Comparison of ENCODE assay signal across 9 cellular contexts in genomic region chr14:68306934-68307758, GRCh38.
DNase-seq lines count a peak whose midpoint lies in the region; ATAC-seq and TF ChIP-seq lines count a peak whose summit lies in the region.
"Had no signal": no experiment of that assay in that cellular context is flagged by ENCODE, and none has a peak within 500 bp of the region (broad histone marks: within the 10 kb centered on the region; RNA-seq: fewer than 3 reads in every experiment).

No MANE protein-coding gene starts in this region.

- H3K27ac ChIP-seq in SK-N-MC (peak overlapping the region; percentile 47), liver (ENCODE audit: low read depth in 1 of 2, low read length in 2 of 2) (peak overlapping the region; percentile 79 to 90), urinary bladder (ENCODE audit: low read depth) (peak overlapping the region; percentile 59)
- H3K27ac ChIP-seq: HL-60 had no signal

- H3K4me3 ChIP-seq in SK-N-MC (peak overlapping the region; percentile 26), liver (ENCODE audit: low read depth in 1 of 3, low read length in 3 of 3) (no peak overlapping the region), urinary bladder (ENCODE audit: low read depth, low read length) (no peak overlapping the region)

- TF ChIP-seq RAD21 in liver (IDR thresholded peaks at IDR 0.05), result peak; percentile 29 to 53

- peak; percentile 38 for DNase-seq in NCI-H2171 treated with DMSO at 0.1 percent for 48 hours (lab: John Stamatoyannopoulos, UW)
- DNase-seq in NCI-H2171 (lab: John Stamatoyannopoulos, UW), result no peak
- no peak for DNase-seq in SK-N-MC (ENCODE audit: low read depth, low spot score)
- DNase-seq in ecto neural progenitor cell (ENCODE audit: low spot score), result no peak
- DNase-seq in effector CD8-positive, alpha-beta T cell (lab: John Stamatoyannopoulos, UW), result no peak

- WGBS in liver, result 40% methylated on average over 8 of the region's 8 CpGs
- 68% methylated on average over 8 of the region's 8 CpGs for WGBS in urinary bladder

- H3K36me3 ChIP-seq in SK-N-MC (ENCODE audit: insufficient read depth, low read length) (no peaks in the 10 kb centered on the region), liver (ENCODE audit: control insufficient read depth in 4 of 4, insufficient read depth in 3 of 4, low read depth in 1 of 4, low read length in 3 of 4) (no peaks in the 10 kb centered on the region), urinary bladder (ENCODE audit: insufficient read depth) (no peaks in the 10 kb centered on the region)

- no peak for TF ChIP-seq CTCF in liver (IDR thresholded peaks at IDR 0.05; ENCODE audit: low read depth, low read length, missing input control)

- no peak for ATAC-seq in GM19328 (IDR thresholded peaks at IDR 0.05; ENCODE audit: unreplicated experiment)

- H3K27me3 ChIP-seq in liver (ENCODE audit: control insufficient read depth in 4 of 4, insufficient read depth in 4 of 4, low read length in 3 of 4), result no peaks in the 10 kb centered on the region

- H3K4me1 ChIP-seq in liver (ENCODE audit: control insufficient read depth in 4 of 4, insufficient read depth in 4 of 4, low read length in 3 of 4), result peaks cover 4 to 22% (median 12%) of the 10 kb centered on the region in 4 donors
- H3K4me1 ChIP-seq in urinary bladder (ENCODE audit: insufficient read depth), result no peaks in the 10 kb centered on the region

- H3K9ac ChIP-seq in SK-N-MC (ENCODE audit: insufficient read length), result no peak overlapping the region
- H3K9ac ChIP-seq in liver (ENCODE audit: low read depth in 1 of 2, low read length in 2 of 2), result peak overlapping the region in 1 of 2 donors; percentile 19

- no peaks in the 10 kb centered on the region for H3K9me3 ChIP-seq in SK-N-MC (ENCODE audit: low read depth, low read length)
- H3K9me3 ChIP-seq in liver (ENCODE audit: control insufficient read depth in 4 of 4, low read length in 3 of 4), result no peaks in the 10 kb centered on the region

TF ChIP-seq in liver, 16 proteins besides CTCF, POLR2A, EP300 and RAD21:
- TF ChIP-seq MAX (IDR thresholded peaks at IDR 0.05) (peak; percentile 52), GABPA (IDR thresholded peaks at IDR 0.05 in 1 of 2, conservative IDR thresholded peaks at IDR 0.05 in 1 of 2) (no peak), FOXA1 (IDR thresholded peaks at IDR 0.05) (peak; percentile 84), YY1 (IDR thresholded peaks at IDR 0.05) (peak; percentile 87), EGR1 (IDR thresholded peaks at IDR 0.05; ENCODE audit: low read depth in 2 of 2) (no peak), RXRA (IDR thresholded peaks at IDR 0.05) (peak; percentile 48 to 69), SP1 (IDR thresholded peaks at IDR 0.05) (peak; percentile 64), HNF4A (conservative IDR thresholded peaks at IDR 0.05) (peak; percentile 27 to 44), FOXA2 (IDR thresholded peaks at IDR 0.05) (peak; percentile 93), ATF3 (IDR thresholded peaks at IDR 0.05) (no peak), REST (IDR thresholded peaks at IDR 0.05) (peak; percentile 41), HNF4G (IDR thresholded peaks at IDR 0.05) (no peak), JUND (IDR thresholded peaks at IDR 0.05) (peak in 1 of 2 donors; percentile 78), TAF1 (conservative IDR thresholded peaks at IDR 0.05) (no peak), NR2F2 (IDR thresholded peaks at IDR 0.05) (no peak)
- TF ChIP-seq, protein P1, sequence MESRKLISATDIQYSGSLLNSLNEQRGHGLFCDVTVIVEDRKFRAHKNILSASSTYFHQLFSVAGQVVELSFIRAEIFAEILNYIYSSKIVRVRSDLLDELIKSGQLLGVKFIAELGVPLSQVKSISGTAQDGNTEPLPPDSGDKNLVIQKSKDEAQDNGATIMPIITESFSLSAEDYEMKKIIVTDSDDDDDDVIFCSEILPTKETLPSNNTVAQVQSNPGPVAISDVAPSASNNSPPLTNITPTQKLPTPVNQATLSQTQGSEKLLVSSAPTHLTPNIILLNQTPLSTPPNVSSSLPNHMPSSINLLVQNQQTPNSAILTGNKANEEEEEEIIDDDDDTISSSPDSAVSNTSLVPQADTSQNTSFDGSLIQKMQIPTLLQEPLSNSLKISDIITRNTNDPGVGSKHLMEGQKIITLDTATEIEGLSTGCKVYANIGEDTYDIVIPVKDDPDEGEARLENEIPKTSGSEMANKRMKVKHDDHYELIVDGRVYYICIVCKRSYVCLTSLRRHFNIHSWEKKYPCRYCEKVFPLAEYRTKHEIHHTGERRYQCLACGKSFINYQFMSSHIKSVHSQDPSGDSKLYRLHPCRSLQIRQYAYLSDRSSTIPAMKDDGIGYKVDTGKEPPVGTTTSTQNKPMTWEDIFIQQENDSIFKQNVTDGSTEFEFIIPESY (IDR thresholded peaks at IDR 0.05), result no peak
TF ChIP-seq in liver: peak in this region for 9.
